8 cellular contexts compared by ENCODE assay signal in genomic region chr20:35306931-35307517, GRCh38. TPM values are rescaled to one million over a fixed set of nuclear protein-coding genes. Genes with fewer than 3 reads are reported as not detected.
DNase-seq lines count a peak whose midpoint lies in the region; ATAC-seq and TF ChIP-seq lines count a peak whose summit lies in the region.

No MANE protein-coding gene starts in this region.

- peak overlapping the region; percentile 99 for H3K27ac Mint-ChIP-seq in osteocyte (ENCODE audit: unreplicated experiment)

- no peak overlapping the region for H3K4me3 ChIP-seq in foreskin fibroblast (ENCODE audit: low read depth in 1 of 2, low read length in 2 of 2)

- H3K4me1 Mint-ChIP-seq in osteocyte (ENCODE audit: unreplicated experiment) = peaks cover 87% of the 10 kb centered on the region

- ATAC-seq in HG03565 (IDR thresholded peaks at IDR 0.05; ENCODE audit: unreplicated experiment) = no peak

- TF ChIP-seq CTCF in foreskin fibroblast (IDR thresholded peaks at IDR 0.05; ENCODE audit: low read depth, low read length) (peak; percentile 85), osteocyte (IDR thresholded peaks at IDR 0.05) (peak; percentile 72)

- no peaks in the 10 kb centered on the region for H3K27me3 Mint-ChIP-seq in osteocyte (ENCODE audit: unreplicated experiment)

- no peaks in the 10 kb centered on the region for H3K36me3 Mint-ChIP-seq in osteocyte (ENCODE audit: unreplicated experiment)

- DNase-seq in stimulated activated CD4-positive, alpha-beta T cell treated with anti-CD3 and anti-CD28 coated beads, Interleukin-2, amount 100 ng/mL, for 24 hours = peak; percentile 31 to 38
- DNase-seq in stimulated activated CD4-positive, alpha-beta T cell treated with anti-CD3 and anti-CD28 coated beads, Interleukin-4, amount 100 ng/mL, for 4 hours = no peak
- DNase-seq in NCI-H226 (peak; percentile 86), foreskin fibroblast (peak; percentile 86 to 90), osteocyte (ENCODE audit: extremely low spot score, unreplicated experiment) (no peak), amniotic stem cell (lab: John Stamatoyannopoulos, UW) (no peak)
- DNase-seq in activated CD4-positive, alpha-beta T cell treated with anti-CD3 and anti-CD28 coated beads, Interleukin-2, amount 50 U/mL, for 48 hours = peak; percentile 38 to 51

- no peaks in the 10 kb centered on the region for H3K9me3 Mint-ChIP-seq in osteocyte (ENCODE audit: unreplicated experiment)

- H3K4me3 Mint-ChIP-seq in osteocyte (ENCODE audit: unreplicated experiment) = no peak overlapping the region

RNA-seq across cellular contexts. Expression of gene FAM83C, which starts 14.8 kb away (rescaled TPM):
- total RNA-seq in osteocyte = not detected in 2 replicates

RNA-seq across cellular contexts. Expression of gene EIF6, which starts 22.5 kb away (rescaled TPM):
- total RNA-seq in osteocyte = 131 and 136 TPM in 2 replicates

RNA-seq across cellular contexts. Expression of gene MMP24OS, which starts 29.1 kb away (rescaled TPM):
- 118 and 120 TPM in 2 replicates for total RNA-seq in osteocyte

Comparison
In these comparisons a context has a peak if more than half of its experiments do, and no peak if none do; other contexts are left out.
1. DNase-seq: peak in stimulated activated CD4-positive, alpha-beta T cell treated with anti-CD3 and anti-CD28 coated beads, Interleukin-2, amount 100 ng/mL, for 24 hours (2 of 2), NCI-H226 (single experiment), activated CD4-positive, alpha-beta T cell treated with anti-CD3 and anti-CD28 coated beads, Interleukin-2, amount 50 U/mL, for 48 hours (2 of 2) and foreskin fibroblast (2 of 2); none in stimulated activated CD4-positive, alpha-beta T cell treated with anti-CD3 and anti-CD28 coated beads, Interleukin-4, amount 100 ng/mL, for 4 hours (0 of 2), osteocyte (single experiment) and amniotic stem cell (single experiment).